ENCODE assay signal across 9 cellular contexts in genomic region chr3:150759947-150760346, GRCh38. TPM values are rescaled to one million over a fixed set of nuclear protein-coding genes. Genes with fewer than 3 reads are reported as not detected.
DNase-seq lines count a peak whose midpoint lies in the region; ATAC-seq, FAIRE-seq and TF ChIP-seq lines count a peak whose summit lies in the region.
"Had no signal": no experiment of that assay in that cellular context is flagged by ENCODE, and none has a peak within 500 bp of the region (broad histone marks: within the 10 kb centered on the region; RNA-seq: fewer than 3 reads in every experiment).

No MANE protein-coding gene starts in this region.

- WGBS in A549 (ENCODE audit: missing lambda C conversion rate): 80% methylated on average over 2 of the region's 2 CpGs

- DNase-seq in A549 (ENCODE audit: low read depth in 1 of 2, low spot score in 1 of 2) (no peak), HL-60 (ENCODE audit: low read depth in 1 of 2, low spot score in 1 of 2) (no peak), breast epithelium (ENCODE audit: low spot score in 2 of 2) (no peak), NCI-H2107 (lab: John Stamatoyannopoulos, UW) (no peak), GM12891 (ENCODE audit: insufficient read length, low spot score) (no peak)

- H3K4me3 ChIP-seq in A549 (no peak overlapping the region), HL-60 (replicated peaks; ENCODE audit: insufficient read depth, low read length) (no peak overlapping the region), breast epithelium (peak overlapping the region; percentile 81 to 87 (median 83)), muscle layer of duodenum (ENCODE audit: low read depth in 1 of 2, low read length in 2 of 2) (peak overlapping the region; percentile 87 to 88)

- no peak for TF ChIP-seq RAD21 in A549 (conservative IDR thresholded peaks at IDR 0.05 in 1 of 2, IDR thresholded peaks at IDR 0.05 in 1 of 2)

- H3K27ac ChIP-seq in A549 (no peak overlapping the region), HL-60 (replicated peaks) (peak overlapping the region; percentile 10; the same call in 1 of the 2 replicates), breast epithelium (peak overlapping the region in 1 of 2 donors; percentile 16), muscle layer of duodenum (ENCODE audit: low read length) (peak overlapping the region; percentile 90)

- TF ChIP-seq CTCF in A549 (IDR thresholded peaks at IDR 0.05) (no peak), HL-60 (IDR thresholded peaks at IDR 0.05; ENCODE audit: insufficient read depth, low read length) (no peak), breast epithelium (IDR thresholded peaks at IDR 0.05) (no peak)

- no peak for TF ChIP-seq EP300 in A549 (IDR thresholded peaks at IDR 0.05)

- CTCF ChIA-PET in A549 (lab: Yijun Ruan, JAX): interaction anchor here (1.0 to 3.8 kb wide), 4 partner anchors 28 to 105 kb away, joined by 3 to 24 read pairs (median 6); no protein-coding TSS in a partner anchor

- H3K36me3 ChIP-seq in breast epithelium: no peaks in the 10 kb centered on the region
- no peaks in the 10 kb centered on the region for H3K36me3 ChIP-seq in muscle layer of duodenum (ENCODE audit: control insufficient read depth in 1 of 2, insufficient read depth in 2 of 2, low read length in 2 of 2)

- TF ChIP-seq POLR2A in A549 (IDR thresholded peaks at IDR 0.05; ENCODE audit: low read length): no peak
- TF ChIP-seq POLR2A in breast epithelium (IDR thresholded peaks at IDR 0.05): no peak
- TF ChIP-seq POLR2A in GM12891 (IDR thresholded peaks at IDR 0.05; ENCODE audit: low read depth, low read length): no peak; the same call in 1 of the 2 replicates

- no peak for ATAC-seq in A549
- ATAC-seq in GM21447 (IDR thresholded peaks at IDR 0.05; ENCODE audit: unreplicated experiment): no peak
- ATAC-seq in HG03378 (IDR thresholded peaks at IDR 0.05; ENCODE audit: unreplicated experiment): no peak
- ATAC-seq: GM23338 had no signal

- H3K4me2 ChIP-seq in A549: peak overlapping the region; percentile 76

- intact Hi-C loops in breast epithelium (cut with DNase I; ENCODE audit: low total_unique reads): loop anchor here (5.0 kb wide), 1 partner anchor 368 kb away; no protein-coding TSS in a partner anchor

- no peaks in the 10 kb centered on the region for H3K9me3 ChIP-seq in A549
- H3K9me3 ChIP-seq in breast epithelium: no peaks in the 10 kb centered on the region
- H3K9me3 ChIP-seq in muscle layer of duodenum (ENCODE audit: control insufficient read depth in 1 of 2, low read length in 2 of 2): no peaks in the 10 kb centered on the region

- POLR2A ChIA-PET in A549 (lab: Yijun Ruan, JAX): no interaction called here

- no peak for FAIRE-seq in A549 (lab: Jason Lieb, UNC)
- no peak for FAIRE-seq in GM12891 (lab: Jason Lieb, UNC)

- H3K27me3 ChIP-seq in HL-60 (ENCODE audit: insufficient read depth, poor library complexity, severe bottlenecking) (no peaks in the 10 kb centered on the region), breast epithelium (no peaks in the 10 kb centered on the region), muscle layer of duodenum (ENCODE audit: low read depth, low read length) (no peaks in the 10 kb centered on the region)

- H3K4me1 ChIP-seq in A549: peaks cover 24% of the 10 kb centered on the region
- H3K4me1 ChIP-seq in breast epithelium: peaks cover 0 to 4% of the 10 kb centered on the region in 2 donors
- H3K4me1 ChIP-seq in muscle layer of duodenum (ENCODE audit: control insufficient read depth in 1 of 2, insufficient read depth in 2 of 2, low read length in 2 of 2): peaks cover 25 to 27% of the 10 kb centered on the region in 2 donors

TF ChIP-seq in A549, 52 proteins besides CTCF, POLR2A, EP300 and RAD21:
- TF ChIP-seq FOXS1 (CRISPR knock-in tag; IDR thresholded peaks at IDR 0.05): no peak
- TF ChIP-seq HOXB5 (CRISPR knock-in tag; IDR thresholded peaks at IDR 0.05): no peak
- no peak for TF ChIP-seq CHD4 (IDR thresholded peaks at IDR 0.05; ENCODE audit: borderline replicate concordance)
- TF ChIP-seq FOSB (CRISPR knock-in tag; IDR thresholded peaks at IDR 0.05): no peak

TF ChIP-seq in GM12891, 5 proteins besides CTCF, POLR2A, EP300 and RAD21:
- no peak for TF ChIP-seq SPI1 (IDR thresholded peaks at IDR 0.05; ENCODE audit: low read depth, low read length)
- no peak for TF ChIP-seq POU2F2 (IDR thresholded peaks at IDR 0.05; ENCODE audit: low read depth, low read length)
- TF ChIP-seq PAX5 (IDR thresholded peaks at IDR 0.05; ENCODE audit: insufficient read depth, low read length, severe bottlenecking): no peak
- TF ChIP-seq TAF1 (IDR thresholded peaks at IDR 0.05; ENCODE audit: low read depth, low read length): no peak
- TF ChIP-seq POLR2AphosphoS5 (IDR thresholded peaks at IDR 0.05; ENCODE audit: low read depth, low read length): no peak

RNA-seq across cellular contexts. Expression of gene SIAH2, which starts 3.0 kb away (rescaled TPM):
- polyA plus RNA-seq in A549 (2011; rRNA removed): 24.8 and 28.6 TPM in 2 replicates
- polyA plus RNA-seq in A549 (2012; cell fraction: cytosol; rRNA removed): 44.4 and 54.3 TPM in 2 replicates
- polyA plus RNA-seq in A549 (2012; cell fraction: nucleus; rRNA removed): 20.5 and 52.2 TPM in 2 replicates
- 10.7 to 11.4 TPM (median 11.2 TPM) in 3 replicates for polyA plus RNA-seq in A549 (2017; fragmentation: RNase III; extraction: RNeasy Plus Mini Kit Qiagen cat#74134 plus additional on column Dnase treatment)
- 48.4 and 56.9 TPM in 2 replicates for polyA minus RNA-seq in A549 (2011; rRNA and poly(A)+ RNA removed)
- 10 to 100 TPM; 37.4 to 40.3 (median 39.1) TPM for total RNA-seq in breast epithelium
- 7.3 TPM for polyA plus RNA-seq in GM12891 (2012; ENCODE audit: low read depth, missing spikeins)

RNA-seq across cellular contexts. Expression of gene ERICH6, which starts 56.2 kb away (rescaled TPM):
- polyA plus RNA-seq in A549 (2011; rRNA removed) (0.06 and 0.07 TPM in 2 replicates), A549 (2017; fragmentation: RNase III; extraction: RNeasy Plus Mini Kit Qiagen cat#74134 plus additional on column Dnase treatment) (0.12 to 0.18 TPM in 2 of 3 replicates, not detected in the other)
- polyA plus RNA-seq in A549 (2012; cell fraction: cytosol; rRNA removed): 0.05 TPM in 2 replicates
- polyA plus RNA-seq in A549 (2012; cell fraction: nucleus; rRNA removed): 0.04 and 0.11 TPM in 2 replicates
- 0.19 TPM in 1 of 2 replicates, not detected in the other for polyA minus RNA-seq in A549 (2011; rRNA and poly(A)+ RNA removed)
- total RNA-seq in breast epithelium: under 1 TPM; 0.29 to 0.98 (median 0.48) TPM
- polyA plus RNA-seq in GM12891 (2012; ENCODE audit: low read depth, missing spikeins): not detected
- total RNA-seq: GM23338 had no signal

Comparison
In these comparisons a context has a peak if more than half of its experiments do, and no peak if none do; other contexts are left out.
1. H3K27ac ChIP-seq: peak in HL-60 (single experiment) and muscle layer of duodenum (single experiment); none in A549 (0 of 2).
2. H3K4me3 ChIP-seq: peak in breast epithelium (3 of 3) and muscle layer of duodenum (2 of 2); none in A549 (single experiment) and HL-60 (single experiment).